In the genomic region with DNA sequence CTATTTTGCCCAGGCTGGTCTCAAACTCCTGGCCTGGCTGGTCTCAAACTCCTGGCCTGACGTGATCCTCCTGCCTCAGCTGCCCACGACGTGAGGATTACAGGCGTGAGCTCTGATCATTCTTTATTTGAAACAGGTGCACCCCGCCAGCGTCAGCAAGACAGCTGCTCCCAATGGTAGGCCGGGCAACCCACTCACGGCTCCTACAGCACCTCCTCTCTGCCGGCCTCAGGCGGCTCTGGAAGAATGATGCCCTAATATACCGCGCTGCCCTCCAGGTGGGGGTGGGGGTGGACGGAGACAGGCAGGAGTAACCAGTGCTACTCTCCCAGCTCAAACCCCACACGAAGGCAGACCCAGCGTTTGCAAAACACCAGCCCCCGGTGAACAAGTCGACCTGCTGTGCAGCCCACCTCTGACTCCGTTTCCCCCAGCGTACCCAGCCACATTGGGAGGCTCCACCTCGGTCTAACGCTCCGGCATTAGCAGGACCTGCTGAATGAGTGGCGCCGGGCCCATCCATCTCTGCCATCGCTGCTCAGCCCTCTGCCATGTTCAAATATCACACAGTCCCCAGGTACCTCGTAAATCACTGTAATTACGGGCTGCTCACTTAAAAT, we compare ENCODE assay signal across 13 cellular contexts.
DNase-seq lines count a peak whose midpoint lies in the region; ATAC-seq and TF ChIP-seq lines count a peak whose summit lies in the region.
"Had no signal": no experiment of that assay in that cellular context is flagged by ENCODE, and none has a peak within 500 bp of the region (broad histone marks: within the 10 kb centered on the region; RNA-seq: fewer than 3 reads in every experiment).

No MANE protein-coding gene starts in this region.

- no peaks in the 10 kb centered on the region for H3K27me3 ChIP-seq in upper lobe of right lung
- H3K27me3 ChIP-seq: brain microvascular endothelial cell had no signal

- H3K4me3 ChIP-seq in upper lobe of right lung: no peak overlapping the region

- no peak for TF ChIP-seq CTCF in upper lobe of right lung (IDR thresholded peaks at IDR 0.05)

- peak; percentile 37 for DNase-seq in activated effector memory CD4-positive, alpha-beta T cell treated with anti-CD3 and anti-CD28 coated beads, Interleukin-2, amount 50 U/mL, for 16 hours
- DNase-seq in activated effector memory CD4-positive, alpha-beta T cell treated with Interleukin-2 at 50 U/mL for 16 hours: no peak
- DNase-seq in SHP77 (lab: John Stamatoyannopoulos, UW) (peak; percentile 80 to 81), myocyte (ENCODE audit: low read depth) (peak; percentile 66), upper lobe of right lung (peak; percentile 59), NCI-H1930 (lab: John Stamatoyannopoulos, UW) (no peak), foreskin melanocyte (no peak), Right ventricle myocardium superior (no peak)
- DNase-seq: AML-193, brain microvascular endothelial cell, EL, glutamatergic neuron, NCI-H2171 had no signal

- no peak overlapping the region for H3K27ac ChIP-seq in upper lobe of right lung
- H3K27ac ChIP-seq: brain microvascular endothelial cell had no signal

- no peaks in the 10 kb centered on the region for H3K9me3 ChIP-seq in upper lobe of right lung

- intact Hi-C loops in upper lobe of right lung (cut with DNase I) (no loop called here), Right ventricle myocardium superior (cut with DNase I) (no loop called here)

- no peak for ATAC-seq in upper lobe of right lung
- no peak for ATAC-seq in Right ventricle myocardium superior (ENCODE audit: poor library complexity)

- H3K4me1 ChIP-seq in upper lobe of right lung: no peaks in the 10 kb centered on the region

- no peaks in the 10 kb centered on the region for H3K36me3 ChIP-seq in upper lobe of right lung
- H3K36me3 ChIP-seq: brain microvascular endothelial cell had no signal

Comparison
In these comparisons a context has a peak if more than half of its experiments do, and no peak if none do; other contexts are left out.
1. DNase-seq: peak in activated effector memory CD4-positive, alpha-beta T cell treated with anti-CD3 and anti-CD28 coated beads, Interleukin-2, amount 50 U/mL, for 16 hours (single experiment), SHP77 (2 of 2), myocyte (single experiment) and upper lobe of right lung (single experiment); none in activated effector memory CD4-positive, alpha-beta T cell treated with Interleukin-2 at 50 U/mL for 16 hours (single experiment), NCI-H1930 (0 of 2), foreskin melanocyte (single experiment) and Right ventricle myocardium superior (single experiment).